In the genomic region with DNA sequence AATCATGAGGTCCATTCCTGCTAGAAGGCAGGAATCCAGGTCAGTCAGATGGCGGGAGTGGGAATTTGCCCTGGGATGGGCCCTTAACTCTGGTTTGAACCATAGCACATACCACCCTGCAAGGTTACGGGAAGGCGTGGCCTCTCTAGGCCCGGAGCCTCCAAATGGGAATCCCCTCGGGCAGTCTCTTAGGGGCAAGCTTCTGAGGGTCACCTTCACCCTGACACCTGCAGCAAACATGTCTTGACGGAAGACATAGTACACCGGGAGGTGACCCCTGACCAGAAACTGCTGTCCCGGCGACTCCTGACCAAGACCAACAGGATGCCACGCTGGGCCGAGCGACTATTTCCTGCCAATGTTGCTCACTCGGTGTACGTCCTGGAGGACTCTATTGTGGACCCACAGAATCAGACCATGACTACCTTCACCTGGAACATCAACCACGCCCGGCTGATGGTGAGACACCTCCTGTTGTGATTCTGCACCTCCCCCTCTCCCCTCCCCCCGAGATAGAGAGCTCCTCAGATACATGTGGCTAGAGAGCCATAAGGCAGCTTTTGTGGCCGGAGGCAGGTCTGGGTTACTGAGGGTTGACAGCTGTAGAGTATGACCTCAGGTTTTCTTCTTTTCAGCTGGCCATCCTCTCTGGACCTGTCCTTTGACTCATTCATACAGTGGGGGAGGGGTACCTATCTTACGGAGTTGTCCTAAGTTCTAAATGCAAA, we compare ENCODE assay signal across 6 cellular contexts. TPM values are rescaled to one million over a fixed set of nuclear protein-coding genes. Genes with fewer than 3 reads are reported as not detected.
DNase-seq lines count a peak whose midpoint lies in the region; ATAC-seq, FAIRE-seq and TF ChIP-seq lines count a peak whose summit lies in the region.

No MANE protein-coding gene starts in this region.

- TF ChIP-seq CTCF in left lung (IDR thresholded peaks at IDR 0.05), result no peak

- peaks cover 0 to 42% of the 10 kb centered on the region in 2 donors for H3K36me3 ChIP-seq in left lung

- 0 out of 2 replicates have a peak, but pooled peaks have one; percentile 12 for TF ChIP-seq POLR2A in GM12892 (IDR thresholded peaks at IDR 0.05; ENCODE audit: low read depth, low read length)

- no peaks in the 10 kb centered on the region for H3K9me3 ChIP-seq in left lung

- intact Hi-C loops in left lung (cut with DNase I), result no loop called here

- H3K4me1 ChIP-seq in left lung, result peaks cover 39 to 87% of the 10 kb centered on the region in 2 donors

- H3K27me3 ChIP-seq in left lung, result no peaks in the 10 kb centered on the region

- ATAC-seq in left lung, result no peak
- ATAC-seq in HG02588 (IDR thresholded peaks at IDR 0.05; ENCODE audit: unreplicated experiment), result no peak
- ATAC-seq in GM21528 (IDR thresholded peaks at IDR 0.05; ENCODE audit: low FRiP score, unreplicated experiment), result no peak

- DNase-seq in GM12892 (ENCODE audit: insufficient read length), result no peak
- DNase-seq in UCSD-AML1 (lab: John Stamatoyannopoulos, UW; ENCODE audit: unreplicated experiment), result peak; percentile 41
- DNase-seq in left lung, result no peak
- no peak for DNase-seq in 8988T

- no peak for FAIRE-seq in GM12892 (lab: Jason Lieb, UNC)

- peak overlapping the region in 1 of 2 donors; percentile 89 for H3K27ac ChIP-seq in left lung

- H3K4me3 ChIP-seq in left lung, result peak overlapping the region; percentile 92 to 99

RNA-seq across cellular contexts. Expression of a gene that starts 1.0 kb away (rescaled TPM):
- 189 TPM for polyA plus RNA-seq in GM12892 (2012; ENCODE audit: missing spikeins)
- 100 to 1,000 TPM in 1 of 2 donors, 10 to 100 TPM in 1; 87.8 to 154 TPM for total RNA-seq in left lung

RNA-seq across cellular contexts. Expression of a gene that starts 1.0 kb away (rescaled TPM):
- 29.7 TPM for polyA plus RNA-seq in GM12892 (2012; ENCODE audit: missing spikeins)
- total RNA-seq in left lung, result 10 to 100 TPM; 30.3 to 36.2 TPM

RNA-seq across cellular contexts. Expression of a gene that starts 7.1 kb away (rescaled TPM):
- polyA plus RNA-seq in GM12892 (2012; ENCODE audit: missing spikeins), result 4.8 TPM
- 10 to 100 TPM; 10.8 to 12.4 TPM for total RNA-seq in left lung

RNA-seq across cellular contexts. Expression of a gene that starts 46.9 kb away (rescaled TPM):
- polyA plus RNA-seq in GM12892 (2012; ENCODE audit: missing spikeins), result 44.8 TPM
- 100 to 1,000 TPM; 133 to 155 TPM for total RNA-seq in left lung

RNA-seq across cellular contexts. Expression of a gene that starts 53.2 kb away (rescaled TPM):
- polyA plus RNA-seq in GM12892 (2012; ENCODE audit: missing spikeins), result 26.0 TPM
- 10 to 100 TPM; 14.2 to 28.2 TPM for total RNA-seq in left lung
